1 cellular context compared by ENCODE assay signal in the genomic region with DNA sequence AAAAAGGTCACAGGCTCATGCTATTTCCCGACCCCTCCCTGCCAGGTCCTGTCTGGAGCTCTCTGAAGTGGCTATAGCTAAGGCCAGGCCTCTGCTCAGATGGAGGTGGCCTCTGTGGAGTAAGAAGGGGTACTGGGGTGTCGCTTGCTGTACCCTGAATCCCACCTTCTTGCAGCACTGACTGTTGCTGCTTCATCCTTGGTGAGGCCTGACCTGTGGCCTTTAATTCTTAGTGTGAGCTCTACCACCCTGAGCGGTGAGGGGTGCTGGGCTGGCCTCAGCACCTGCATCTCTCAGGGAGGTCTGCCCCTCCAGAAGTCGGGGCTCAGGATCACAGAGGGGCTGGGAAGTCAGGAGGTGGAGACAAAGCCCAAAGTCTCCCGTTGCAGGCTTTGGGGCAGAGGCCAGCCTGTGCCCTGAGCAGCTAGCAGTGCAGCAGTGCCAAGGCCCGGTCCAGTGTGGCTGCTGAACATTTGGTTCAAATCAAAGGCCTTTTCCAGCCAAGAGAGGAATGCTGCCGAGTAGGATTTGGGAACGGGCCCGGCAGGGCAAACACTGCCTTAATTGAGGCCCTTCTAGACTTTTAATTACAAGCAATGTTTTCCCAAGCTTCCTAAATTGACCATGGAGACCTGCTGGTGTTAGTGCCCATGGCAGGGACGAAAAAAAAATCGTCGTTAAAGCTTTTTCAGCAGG.
TF ChIP-seq lines count a peak whose summit lies in the region.

No MANE protein-coding gene starts in this region.

TF ChIP-seq in HepG2, 621 proteins besides CTCF, POLR2A, EP300 and RAD21 (continued from another document and continues in another):
- TF ChIP-seq, protein P1, sequence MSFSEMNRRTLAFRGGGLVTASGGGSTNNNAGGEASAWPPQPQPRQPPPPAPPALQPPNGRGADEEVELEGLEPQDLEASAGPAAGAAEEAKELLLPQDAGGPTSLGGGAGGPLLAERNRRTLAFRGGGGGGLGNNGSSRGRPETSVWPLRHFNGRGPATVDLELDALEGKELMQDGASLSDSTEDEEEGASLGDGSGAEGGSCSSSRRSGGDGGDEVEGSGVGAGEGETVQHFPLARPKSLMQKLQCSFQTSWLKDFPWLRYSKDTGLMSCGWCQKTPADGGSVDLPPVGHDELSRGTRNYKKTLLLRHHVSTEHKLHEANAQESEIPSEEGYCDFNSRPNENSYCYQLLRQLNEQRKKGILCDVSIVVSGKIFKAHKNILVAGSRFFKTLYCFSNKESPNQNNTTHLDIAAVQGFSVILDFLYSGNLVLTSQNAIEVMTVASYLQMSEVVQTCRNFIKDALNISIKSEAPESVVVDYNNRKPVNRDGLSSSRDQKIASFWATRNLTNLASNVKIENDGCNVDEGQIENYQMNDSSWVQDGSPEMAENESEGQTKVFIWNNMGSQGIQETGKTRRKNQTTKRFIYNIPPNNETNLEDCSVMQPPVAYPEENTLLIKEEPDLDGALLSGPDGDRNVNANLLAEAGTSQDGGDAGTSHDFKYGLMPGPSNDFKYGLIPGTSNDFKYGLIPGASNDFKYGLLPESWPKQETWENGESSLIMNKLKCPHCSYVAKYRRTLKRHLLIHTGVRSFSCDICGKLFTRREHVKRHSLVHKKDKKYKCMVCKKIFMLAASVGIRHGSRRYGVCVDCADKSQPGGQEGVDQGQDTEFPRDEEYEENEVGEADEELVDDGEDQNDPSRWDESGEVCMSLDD (CRISPR knock-in tag; IDR thresholded peaks at IDR 0.05; ENCODE audit: borderline replicate concordance) = 0 out of 2 replicates have a peak, but pooled peaks have one; percentile 59
- TF ChIP-seq, protein P2, sequence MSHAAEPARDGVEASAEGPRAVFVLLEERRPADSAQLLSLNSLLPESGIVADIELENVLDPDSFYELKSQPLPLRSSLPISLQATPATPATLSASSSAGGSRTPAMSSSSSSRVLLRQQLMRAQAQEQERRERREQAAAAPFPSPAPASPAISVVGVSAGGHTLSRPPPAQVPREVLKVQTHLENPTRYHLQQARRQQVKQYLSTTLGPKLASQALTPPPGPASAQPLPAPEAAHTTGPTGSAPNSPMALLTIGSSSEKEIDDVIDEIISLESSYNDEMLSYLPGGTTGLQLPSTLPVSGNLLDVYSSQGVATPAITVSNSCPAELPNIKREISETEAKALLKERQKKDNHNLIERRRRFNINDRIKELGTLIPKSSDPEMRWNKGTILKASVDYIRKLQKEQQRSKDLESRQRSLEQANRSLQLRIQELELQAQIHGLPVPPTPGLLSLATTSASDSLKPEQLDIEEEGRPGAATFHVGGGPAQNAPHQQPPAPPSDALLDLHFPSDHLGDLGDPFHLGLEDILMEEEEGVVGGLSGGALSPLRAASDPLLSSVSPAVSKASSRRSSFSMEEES (CRISPR knock-in tag; IDR thresholded peaks at IDR 0.05) = no peak; the same call in 1 of the 2 replicates
- TF ChIP-seq, protein P3, sequence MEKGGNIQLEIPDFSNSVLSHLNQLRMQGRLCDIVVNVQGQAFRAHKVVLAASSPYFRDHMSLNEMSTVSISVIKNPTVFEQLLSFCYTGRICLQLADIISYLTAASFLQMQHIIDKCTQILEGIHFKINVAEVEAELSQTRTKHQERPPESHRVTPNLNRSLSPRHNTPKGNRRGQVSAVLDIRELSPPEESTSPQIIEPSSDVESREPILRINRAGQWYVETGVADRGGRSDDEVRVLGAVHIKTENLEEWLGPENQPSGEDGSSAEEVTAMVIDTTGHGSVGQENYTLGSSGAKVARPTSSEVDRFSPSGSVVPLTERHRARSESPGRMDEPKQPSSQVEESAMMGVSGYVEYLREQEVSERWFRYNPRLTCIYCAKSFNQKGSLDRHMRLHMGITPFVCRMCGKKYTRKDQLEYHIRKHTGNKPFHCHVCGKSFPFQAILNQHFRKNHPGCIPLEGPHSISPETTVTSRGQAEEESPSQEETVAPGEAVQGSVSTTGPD (CRISPR knock-in tag; IDR thresholded peaks at IDR 0.05) = no peak
- TF ChIP-seq, protein P4, sequence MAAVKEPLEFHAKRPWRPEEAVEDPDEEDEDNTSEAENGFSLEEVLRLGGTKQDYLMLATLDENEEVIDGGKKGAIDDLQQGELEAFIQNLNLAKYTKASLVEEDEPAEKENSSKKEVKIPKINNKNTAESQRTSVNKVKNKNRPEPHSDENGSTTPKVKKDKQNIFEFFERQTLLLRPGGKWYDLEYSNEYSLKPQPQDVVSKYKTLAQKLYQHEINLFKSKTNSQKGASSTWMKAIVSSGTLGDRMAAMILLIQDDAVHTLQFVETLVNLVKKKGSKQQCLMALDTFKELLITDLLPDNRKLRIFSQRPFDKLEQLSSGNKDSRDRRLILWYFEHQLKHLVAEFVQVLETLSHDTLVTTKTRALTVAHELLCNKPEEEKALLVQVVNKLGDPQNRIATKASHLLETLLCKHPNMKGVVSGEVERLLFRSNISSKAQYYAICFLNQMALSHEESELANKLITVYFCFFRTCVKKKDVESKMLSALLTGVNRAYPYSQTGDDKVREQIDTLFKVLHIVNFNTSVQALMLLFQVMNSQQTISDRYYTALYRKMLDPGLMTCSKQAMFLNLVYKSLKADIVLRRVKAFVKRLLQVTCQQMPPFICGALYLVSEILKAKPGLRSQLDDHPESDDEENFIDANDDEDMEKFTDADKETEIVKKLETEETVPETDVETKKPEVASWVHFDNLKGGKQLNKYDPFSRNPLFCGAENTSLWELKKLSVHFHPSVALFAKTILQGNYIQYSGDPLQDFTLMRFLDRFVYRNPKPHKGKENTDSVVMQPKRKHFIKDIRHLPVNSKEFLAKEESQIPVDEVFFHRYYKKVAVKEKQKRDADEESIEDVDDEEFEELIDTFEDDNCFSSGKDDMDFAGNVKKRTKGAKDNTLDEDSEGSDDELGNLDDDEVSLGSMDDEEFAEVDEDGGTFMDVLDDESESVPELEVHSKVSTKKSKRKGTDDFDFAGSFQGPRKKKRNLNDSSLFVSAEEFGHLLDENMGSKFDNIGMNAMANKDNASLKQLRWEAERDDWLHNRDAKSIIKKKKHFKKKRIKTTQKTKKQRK (IDR thresholded peaks at IDR 0.05; ENCODE audit: low read length) = no peak
- TF ChIP-seq, protein P5, sequence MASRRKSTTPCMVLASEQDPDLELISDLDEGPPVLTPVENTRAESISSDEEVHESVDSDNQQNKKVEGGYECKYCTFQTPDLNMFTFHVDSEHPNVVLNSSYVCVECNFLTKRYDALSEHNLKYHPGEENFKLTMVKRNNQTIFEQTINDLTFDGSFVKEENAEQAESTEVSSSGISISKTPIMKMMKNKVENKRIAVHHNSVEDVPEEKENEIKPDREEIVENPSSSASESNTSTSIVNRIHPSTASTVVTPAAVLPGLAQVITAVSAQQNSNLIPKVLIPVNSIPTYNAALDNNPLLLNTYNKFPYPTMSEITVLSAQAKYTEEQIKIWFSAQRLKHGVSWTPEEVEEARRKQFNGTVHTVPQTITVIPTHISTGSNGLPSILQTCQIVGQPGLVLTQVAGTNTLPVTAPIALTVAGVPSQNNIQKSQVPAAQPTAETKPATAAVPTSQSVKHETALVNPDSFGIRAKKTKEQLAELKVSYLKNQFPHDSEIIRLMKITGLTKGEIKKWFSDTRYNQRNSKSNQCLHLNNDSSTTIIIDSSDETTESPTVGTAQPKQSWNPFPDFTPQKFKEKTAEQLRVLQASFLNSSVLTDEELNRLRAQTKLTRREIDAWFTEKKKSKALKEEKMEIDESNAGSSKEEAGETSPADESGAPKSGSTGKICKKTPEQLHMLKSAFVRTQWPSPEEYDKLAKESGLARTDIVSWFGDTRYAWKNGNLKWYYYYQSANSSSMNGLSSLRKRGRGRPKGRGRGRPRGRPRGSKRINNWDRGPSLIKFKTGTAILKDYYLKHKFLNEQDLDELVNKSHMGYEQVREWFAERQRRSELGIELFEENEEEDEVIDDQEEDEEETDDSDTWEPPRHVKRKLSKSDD (CRISPR knock-in tag; IDR thresholded peaks at IDR 0.05; ENCODE audit: low read depth) = no peak
- TF ChIP-seq JUNB (CRISPR knock-in tag; IDR thresholded peaks at IDR 0.05; ENCODE audit: borderline replicate concordance) = no peak
- TF ChIP-seq, protein P6, sequence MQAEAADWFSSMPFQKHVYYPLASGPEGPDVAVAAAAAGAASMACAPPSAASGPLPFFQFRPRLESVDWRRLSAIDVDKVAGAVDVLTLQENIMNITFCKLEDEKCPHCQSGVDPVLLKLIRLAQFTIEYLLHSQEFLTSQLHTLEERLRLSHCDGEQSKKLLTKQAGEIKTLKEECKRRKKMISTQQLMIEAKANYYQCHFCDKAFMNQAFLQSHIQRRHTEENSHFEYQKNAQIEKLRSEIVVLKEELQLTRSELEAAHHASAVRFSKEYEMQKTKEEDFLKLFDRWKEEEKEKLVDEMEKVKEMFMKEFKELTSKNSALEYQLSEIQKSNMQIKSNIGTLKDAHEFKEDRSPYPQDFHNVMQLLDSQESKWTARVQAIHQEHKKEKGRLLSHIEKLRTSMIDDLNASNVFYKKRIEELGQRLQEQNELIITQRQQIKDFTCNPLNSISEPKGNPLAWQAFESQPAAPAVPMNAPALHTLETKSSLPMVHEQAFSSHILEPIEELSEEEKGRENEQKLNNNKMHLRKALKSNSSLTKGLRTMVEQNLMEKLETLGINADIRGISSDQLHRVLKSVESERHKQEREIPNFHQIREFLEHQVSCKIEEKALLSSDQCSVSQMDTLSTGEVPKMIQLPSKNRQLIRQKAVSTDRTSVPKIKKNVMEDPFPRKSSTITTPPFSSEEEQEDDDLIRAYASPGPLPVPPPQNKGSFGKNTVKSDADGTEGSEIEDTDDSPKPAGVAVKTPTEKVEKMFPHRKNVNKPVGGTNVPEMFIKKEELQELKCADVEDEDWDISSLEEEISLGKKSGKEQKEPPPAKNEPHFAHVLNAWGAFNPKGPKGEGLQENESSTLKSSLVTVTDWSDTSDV (CRISPR knock-in tag; IDR thresholded peaks at IDR 0.05) = no peak
- TF ChIP-seq ZNF205 (CRISPR knock-in tag; IDR thresholded peaks at IDR 0.05) = no peak
- TF ChIP-seq, protein P7, sequence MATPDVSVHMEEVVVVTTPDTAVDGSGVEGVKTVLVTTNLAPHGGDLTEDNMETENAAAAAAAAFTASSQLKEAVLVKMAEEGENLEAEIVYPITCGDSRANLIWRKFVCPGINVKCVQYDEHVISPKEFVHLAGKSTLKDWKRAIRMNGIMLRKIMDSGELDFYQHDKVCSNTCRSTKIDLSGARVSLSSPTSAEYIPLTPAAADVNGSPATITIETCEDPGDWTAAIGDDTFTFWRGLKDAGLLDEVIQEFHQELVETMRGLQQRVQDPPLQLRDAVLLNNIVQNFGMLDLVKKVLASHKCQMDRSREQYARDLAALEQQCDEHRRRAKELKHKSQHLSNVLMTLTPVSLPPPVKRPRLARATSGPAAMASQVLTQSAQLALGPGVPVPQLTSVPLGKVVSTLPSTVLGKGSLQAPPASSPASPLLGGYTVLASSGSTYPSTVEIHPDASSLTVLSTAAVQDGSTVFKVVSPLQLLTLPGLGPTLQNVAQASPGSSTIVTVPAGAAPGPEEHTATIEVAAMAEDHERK (CRISPR knock-in tag; IDR thresholded peaks at IDR 0.05; ENCODE audit: low read depth) = no peak
- TF ChIP-seq RFXAP (CRISPR knock-in tag; IDR thresholded peaks at IDR 0.05; ENCODE audit: borderline replicate concordance) = no peak
- TF ChIP-seq, protein P8, sequence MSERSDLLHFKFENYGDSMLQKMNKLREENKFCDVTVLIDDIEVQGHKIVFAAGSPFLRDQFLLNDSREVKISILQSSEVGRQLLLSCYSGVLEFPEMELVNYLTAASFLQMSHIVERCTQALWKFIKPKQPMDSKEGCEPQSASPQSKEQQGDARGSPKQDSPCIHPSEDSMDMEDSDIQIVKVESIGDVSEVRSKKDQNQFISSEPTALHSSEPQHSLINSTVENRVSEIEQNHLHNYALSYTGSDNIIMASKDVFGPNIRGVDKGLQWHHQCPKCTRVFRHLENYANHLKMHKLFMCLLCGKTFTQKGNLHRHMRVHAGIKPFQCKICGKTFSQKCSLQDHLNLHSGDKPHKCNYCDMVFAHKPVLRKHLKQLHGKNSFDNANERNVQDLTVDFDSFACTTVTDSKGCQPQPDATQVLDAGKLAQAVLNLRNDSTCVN (CRISPR knock-in tag; IDR thresholded peaks at IDR 0.05; ENCODE audit: borderline replicate concordance) = no peak
- TF ChIP-seq STAG1 (CRISPR knock-in tag; IDR thresholded peaks at IDR 0.05) = no peak
- no peak for TF ChIP-seq ZNF331 (CRISPR knock-in tag; IDR thresholded peaks at IDR 0.05)
- TF ChIP-seq, protein P9, sequence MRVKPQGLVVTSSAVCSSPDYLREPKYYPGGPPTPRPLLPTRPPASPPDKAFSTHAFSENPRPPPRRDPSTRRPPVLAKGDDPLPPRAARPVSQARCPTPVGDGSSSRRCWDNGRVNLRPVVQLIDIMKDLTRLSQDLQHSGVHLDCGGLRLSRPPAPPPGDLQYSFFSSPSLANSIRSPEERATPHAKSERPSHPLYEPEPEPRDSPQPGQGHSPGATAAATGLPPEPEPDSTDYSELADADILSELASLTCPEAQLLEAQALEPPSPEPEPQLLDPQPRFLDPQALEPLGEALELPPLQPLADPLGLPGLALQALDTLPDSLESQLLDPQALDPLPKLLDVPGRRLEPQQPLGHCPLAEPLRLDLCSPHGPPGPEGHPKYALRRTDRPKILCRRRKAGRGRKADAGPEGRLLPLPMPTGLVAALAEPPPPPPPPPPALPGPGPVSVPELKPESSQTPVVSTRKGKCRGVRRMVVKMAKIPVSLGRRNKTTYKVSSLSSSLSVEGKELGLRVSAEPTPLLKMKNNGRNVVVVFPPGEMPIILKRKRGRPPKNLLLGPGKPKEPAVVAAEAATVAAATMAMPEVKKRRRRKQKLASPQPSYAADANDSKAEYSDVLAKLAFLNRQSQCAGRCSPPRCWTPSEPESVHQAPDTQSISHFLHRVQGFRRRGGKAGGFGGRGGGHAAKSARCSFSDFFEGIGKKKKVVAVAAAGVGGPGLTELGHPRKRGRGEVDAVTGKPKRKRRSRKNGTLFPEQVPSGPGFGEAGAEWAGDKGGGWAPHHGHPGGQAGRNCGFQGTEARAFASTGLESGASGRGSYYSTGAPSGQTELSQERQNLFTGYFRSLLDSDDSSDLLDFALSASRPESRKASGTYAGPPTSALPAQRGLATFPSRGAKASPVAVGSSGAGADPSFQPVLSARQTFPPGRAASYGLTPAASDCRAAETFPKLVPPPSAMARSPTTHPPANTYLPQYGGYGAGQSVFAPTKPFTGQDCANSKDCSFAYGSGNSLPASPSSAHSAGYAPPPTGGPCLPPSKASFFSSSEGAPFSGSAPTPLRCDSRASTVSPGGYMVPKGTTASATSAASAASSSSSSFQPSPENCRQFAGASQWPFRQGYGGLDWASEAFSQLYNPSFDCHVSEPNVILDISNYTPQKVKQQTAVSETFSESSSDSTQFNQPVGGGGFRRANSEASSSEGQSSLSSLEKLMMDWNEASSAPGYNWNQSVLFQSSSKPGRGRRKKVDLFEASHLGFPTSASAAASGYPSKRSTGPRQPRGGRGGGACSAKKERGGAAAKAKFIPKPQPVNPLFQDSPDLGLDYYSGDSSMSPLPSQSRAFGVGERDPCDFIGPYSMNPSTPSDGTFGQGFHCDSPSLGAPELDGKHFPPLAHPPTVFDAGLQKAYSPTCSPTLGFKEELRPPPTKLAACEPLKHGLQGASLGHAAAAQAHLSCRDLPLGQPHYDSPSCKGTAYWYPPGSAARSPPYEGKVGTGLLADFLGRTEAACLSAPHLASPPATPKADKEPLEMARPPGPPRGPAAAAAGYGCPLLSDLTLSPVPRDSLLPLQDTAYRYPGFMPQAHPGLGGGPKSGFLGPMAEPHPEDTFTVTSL (CRISPR knock-in tag; IDR thresholded peaks at IDR 0.05; ENCODE audit: borderline replicate concordance) = no peak
- no peak for TF ChIP-seq ZNF317 (CRISPR knock-in tag; IDR thresholded peaks at IDR 0.05)
